8 cellular contexts compared by ENCODE assay signal in the genomic region with DNA sequence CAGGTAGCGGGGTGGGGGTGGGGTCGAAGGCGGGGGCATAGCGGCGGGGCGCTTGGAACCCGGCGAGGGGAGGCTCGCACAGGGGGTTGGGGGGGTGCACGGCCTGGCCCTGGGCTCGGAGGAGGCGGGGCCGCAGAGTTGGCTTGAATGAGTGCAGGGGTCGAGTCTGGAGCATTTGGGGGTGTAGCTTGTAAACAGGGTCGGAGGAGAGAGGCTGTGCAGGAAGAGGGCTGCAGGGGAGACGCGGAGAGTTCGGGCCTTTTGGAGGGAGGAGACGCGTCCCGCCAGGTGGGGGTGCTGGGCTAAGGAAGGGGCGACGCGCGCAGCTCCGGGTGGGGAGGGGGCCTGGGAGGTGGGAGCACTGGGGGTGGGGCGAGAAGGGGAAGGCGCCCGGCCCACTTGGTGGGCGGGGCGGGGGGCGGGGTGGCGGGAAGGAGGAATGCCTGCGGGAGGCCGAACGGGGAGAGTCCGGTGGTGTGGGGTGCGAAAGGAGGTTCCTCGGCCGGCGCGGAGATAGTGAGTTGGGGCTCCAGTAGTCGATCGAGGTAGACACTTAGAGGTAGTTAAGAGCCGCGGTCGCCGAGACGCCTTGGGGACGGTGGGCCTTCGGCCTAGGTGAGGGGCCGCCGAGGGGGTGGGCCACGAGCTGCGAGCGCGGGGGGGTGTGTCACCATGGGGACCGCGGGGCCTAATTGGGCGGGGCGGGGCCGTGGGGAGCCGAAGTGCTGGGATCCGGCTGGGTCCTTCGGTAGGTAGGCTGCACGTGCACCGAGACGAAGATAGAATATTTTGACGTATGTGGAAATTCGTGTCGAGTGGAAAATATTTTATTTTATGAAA. TPM values are rescaled to one million over a fixed set of nuclear protein-coding genes. Genes with fewer than 3 reads are reported as not detected.
A peak's percentile ranks its signal among the peaks of the same experiment; 100 is the strongest.
DNase-seq lines count a peak whose midpoint lies in the region; ATAC-seq lines count a peak whose summit lies in the region.

No MANE protein-coding gene starts in this region.

- in situ Hi-C loops in ACHN (cut with HindIII; ENCODE audit: low pct_ligation_motif_present, low pct_unique_long_range_greater_than_20kb, low sequenced_read_pairs), result no loop called here

- DNase-seq in ACHN (peak; percentile 77), NCI-H2227 treated with DMSO at 0.1 percent for 48 hours (lab: John Stamatoyannopoulos, UW) (peak; percentile 93), left lobe of liver (ENCODE audit: low spot score) (peak; percentile 68)
- DNase-seq in activated CD4-positive, alpha-beta T cell treated with anti-CD3 and anti-CD28 coated beads for 4 hours, result peak; percentile 53 to 68
- peak; percentile 48 to 58 for DNase-seq in stimulated activated CD4-positive, alpha-beta T cell treated with anti-CD3 and anti-CD28 coated beads, Interleukin-2, amount 100 ng/mL, for 48 hours

- peak overlapping the region; percentile 82 for H3K27ac ChIP-seq in cingulate gyrus (ENCODE audit: low read depth, low read length)

- peak; percentile 14 for ATAC-seq in GM18861 (IDR thresholded peaks at IDR 0.05; ENCODE audit: unreplicated experiment)
- peak; percentile 13 for ATAC-seq in HG03108 (IDR thresholded peaks at IDR 0.05; ENCODE audit: unreplicated experiment)
- ATAC-seq in left lobe of liver, result peak; percentile 48

RNA-seq across cellular contexts. Expression of gene MSH6, which starts 0.8 kb away (rescaled TPM):
- 19.3 TPM for total RNA-seq in left lobe of liver

Comparison
In these comparisons a context has a peak if more than half of its experiments do, and no peak if none do; other contexts are left out.
1. Peak in every context shown above with its lines: DNase-seq, ATAC-seq and H3K27ac ChIP-seq.